In the genomic region with DNA sequence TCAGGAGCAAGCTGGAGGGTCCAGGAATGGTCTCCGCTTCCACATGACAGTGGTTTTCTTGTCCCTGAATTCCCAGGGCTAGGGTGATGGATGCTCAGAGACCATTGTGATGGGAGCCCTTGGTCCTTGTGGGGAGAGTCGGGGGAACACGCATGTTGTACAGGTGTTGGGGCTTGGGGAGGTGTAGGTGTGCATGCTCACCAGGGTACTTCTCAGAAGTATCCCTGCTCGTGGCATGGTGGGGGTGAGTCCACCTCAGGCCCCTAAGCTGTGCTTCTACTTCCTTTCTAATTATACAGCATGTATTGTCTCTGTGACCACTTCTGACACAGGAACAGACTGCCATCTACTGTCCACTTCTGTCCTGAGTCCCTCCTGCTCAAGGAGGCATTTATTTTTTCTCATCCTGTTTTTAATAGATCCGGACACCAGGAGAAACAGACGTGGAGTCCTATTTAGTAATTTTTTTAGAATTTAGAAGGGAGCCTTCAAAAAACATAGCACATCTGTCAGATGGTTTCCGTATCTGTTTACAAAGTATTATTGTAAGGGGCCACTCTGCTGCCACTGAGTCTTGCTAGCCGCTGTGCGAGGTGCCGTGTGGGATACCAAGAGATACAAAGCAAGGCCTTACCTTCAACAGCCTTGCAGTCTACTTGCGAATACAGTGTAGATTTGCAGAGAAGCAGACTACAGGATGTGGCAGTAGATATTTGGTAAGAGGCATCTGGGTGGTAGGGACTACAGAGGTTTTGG, we compare ENCODE assay signal across 8 cellular contexts. TPM values are rescaled to one million over a fixed set of nuclear protein-coding genes. Genes with fewer than 3 reads are reported as not detected.
A peak's percentile ranks its signal among the peaks of the same experiment; 100 is the strongest.
DNase-seq lines count a peak whose midpoint lies in the region; ATAC-seq and TF ChIP-seq lines count a peak whose summit lies in the region.

No MANE protein-coding gene starts in this region.

- TF ChIP-seq CTCF in WI38 (IDR thresholded peaks at IDR 0.05; ENCODE audit: low read depth, low read length): peak; percentile 49
- TF ChIP-seq CTCF in uterus (IDR thresholded peaks at IDR 0.05): peak; percentile 39 to 67 (median 56)

- no peak overlapping the region for H3K27ac ChIP-seq in uterus

- no peaks in the 10 kb centered on the region for H3K4me1 ChIP-seq in uterus

- DNase-seq in DMS53 (lab: John Stamatoyannopoulos, UW) (peak; percentile 99), M059J (ENCODE audit: low read depth) (peak; percentile 76), inferior parietal cortex (ENCODE audit: extremely low spot score) (peak; percentile 28), uterus (no peak), GM19240 (ENCODE audit: insufficient read length, low spot score) (no peak), T-helper 2 cell (no peak)

- no peaks in the 10 kb centered on the region for H3K27me3 ChIP-seq in uterus

- no peaks in the 10 kb centered on the region for H3K36me3 ChIP-seq in uterus

- no peaks in the 10 kb centered on the region for H3K9me3 ChIP-seq in uterus

- intact Hi-C loops in uterus (cut with DNase I; ENCODE audit: low total_unique reads): no loop called here

- no peak for TF ChIP-seq POLR2A in uterus (IDR thresholded peaks at IDR 0.05)

- ATAC-seq in GM18907 (IDR thresholded peaks at IDR 0.05; ENCODE audit: unreplicated experiment): no peak

- H3K4me3 ChIP-seq in WI38 (ENCODE audit: low read depth, low read length) (no peak overlapping the region), uterus (no peak overlapping the region)

RNA-seq across cellular contexts. Expression of gene NTF3, which starts 10.5 kb away (rescaled TPM):
- 1.5 and 1.7 TPM in 2 replicates for total RNA-seq in M059J (2014; rRNA removed; shearing (Covaris generic))
- total RNA-seq in uterus: 1 to 10 TPM in 2 of 4 donors, under 1 TPM in 1, not detected in 1; 0.26 to 7.1 (median 3.5) TPM

Comparison
In these comparisons a context has a peak if more than half of its experiments do, and no peak if none do; other contexts are left out.
1. DNase-seq: peak in DMS53 (single experiment), M059J (single experiment) and inferior parietal cortex (single experiment); none in uterus (0 of 2), GM19240 (single experiment) and T-helper 2 cell (0 of 5).